ENCODE assay signal across 8 cellular contexts in the genomic region with DNA sequence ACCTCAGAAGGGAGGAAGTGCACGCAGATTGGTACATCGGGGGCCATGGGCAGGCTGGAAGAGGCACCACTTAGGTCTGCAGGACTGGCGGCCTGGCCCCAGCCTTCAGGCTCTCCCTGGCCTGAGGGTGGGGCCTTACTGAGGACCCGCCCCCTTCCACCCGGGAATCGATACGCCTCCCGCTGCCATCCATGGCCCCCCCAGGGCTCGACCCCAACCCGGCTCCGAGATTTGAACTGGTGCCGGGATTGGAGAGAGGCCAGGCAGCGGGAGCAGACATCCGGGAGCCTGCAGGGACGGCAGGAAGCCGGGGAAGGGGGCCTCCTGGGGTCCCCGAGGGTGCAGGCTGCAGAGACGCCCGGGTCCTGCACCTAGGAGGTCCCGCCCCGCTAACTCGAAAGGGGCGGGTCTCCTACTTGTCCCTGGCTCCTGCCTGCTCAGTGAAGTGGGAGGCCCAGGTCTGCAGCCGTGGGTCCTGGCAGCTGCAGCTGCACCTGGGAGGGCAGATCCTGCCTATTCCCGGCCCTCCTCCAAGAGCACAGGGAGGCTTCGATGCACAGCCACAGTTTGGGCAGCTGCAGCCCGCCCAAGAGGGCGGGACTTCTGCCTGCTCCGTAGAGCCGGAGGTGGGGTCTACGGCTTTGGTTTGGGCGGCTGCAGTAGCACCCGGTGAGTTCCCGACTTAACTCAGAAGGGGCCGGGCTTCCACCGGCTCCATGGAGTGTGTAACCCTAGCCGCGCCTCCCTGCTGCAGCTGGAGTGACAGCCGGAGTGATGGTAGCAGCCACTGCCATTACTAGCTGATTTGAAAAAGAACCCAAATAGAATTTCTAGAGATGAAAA. TPM values are rescaled to one million over a fixed set of nuclear protein-coding genes. Genes with fewer than 3 reads are reported as not detected.
DNase-seq lines count a peak whose midpoint lies in the region; ATAC-seq and TF ChIP-seq lines count a peak whose summit lies in the region.

No MANE protein-coding gene starts in this region.

- H3K4me1 ChIP-seq in Peyer's patch: peaks cover 0 to 9% (median 2%) of the 10 kb centered on the region in 4 donors
- H3K4me1 ChIP-seq in subcutaneous abdominal adipose tissue (ENCODE audit: control insufficient read depth in 5 of 5, insufficient read depth in 5 of 5, low read length in 5 of 5): peaks cover 0 to 14% (median 12%) of the 10 kb centered on the region in 5 donors

- TF ChIP-seq CTCF in Peyer's patch (IDR thresholded peaks at IDR 0.05) (no peak), nephron (IDR thresholded peaks at IDR 0.05; ENCODE audit: unreplicated experiment in 3 of 3) (no peak)

- H3K9me3 Mint-ChIP-seq in nephron: peaks cover 3% of the 10 kb centered on the region

- DNase-seq in DMS79 (lab: John Stamatoyannopoulos, UW) (peak; percentile 96), Peyer's patch (peak; percentile 68 to 87 (median 78)), fibroblast of the conjunctiva (ENCODE audit: low read depth) (peak; percentile 70)
- peak; percentile 82 for DNase-seq in Jurkat, Clone E6-1 (ENCODE audit: low read depth, low spot score)
- DNase-seq in activated T-helper 1 cell treated with anti-CD3 and anti-CD28 coated beads, Interleukin-2, amount 50 U/mL, for 16 hours (ENCODE audit: low read depth in 1 of 2, low spot score in 1 of 2): peak; percentile 20 to 34

- peak overlapping the region; percentile 67 for H3K4me3 ChIP-seq in Jurkat, Clone E6-1 (ENCODE audit: low read length)
- H3K4me3 ChIP-seq in Peyer's patch (peak overlapping the region; percentile 49 to 76 (median 70)), subcutaneous abdominal adipose tissue (ENCODE audit: low read depth in 1 of 5, low read length in 5 of 5) (peak overlapping the region; percentile 45 to 87 (median 77))

- H3K27me3 Mint-ChIP-seq in nephron (ENCODE audit: low read depth): no peaks in the 10 kb centered on the region

- H3K36me3 Mint-ChIP-seq in nephron (ENCODE audit: low read depth): no peaks in the 10 kb centered on the region

- H3K27ac ChIP-seq in Peyer's patch (peak overlapping the region in 3 of 4 donors; percentile 5 to 75 (median 47)), subcutaneous abdominal adipose tissue (ENCODE audit: low read depth, low read length) (no peak overlapping the region)

- H3K4me3 Mint-ChIP-seq in nephron: peak overlapping the region; percentile 85 to 88 (median 85)

- H3K4me1 Mint-ChIP-seq in nephron: peaks cover 23% of the 10 kb centered on the region

- H3K27me3 ChIP-seq in Peyer's patch (no peaks in the 10 kb centered on the region), subcutaneous abdominal adipose tissue (ENCODE audit: control insufficient read depth in 5 of 5, insufficient read depth in 4 of 5, low read length in 5 of 5) (no peaks in the 10 kb centered on the region)

- H3K36me3 ChIP-seq in Peyer's patch (no peaks in the 10 kb centered on the region), subcutaneous abdominal adipose tissue (ENCODE audit: control insufficient read depth in 5 of 5, insufficient read depth in 5 of 5, low read length in 5 of 5) (no peaks in the 10 kb centered on the region)

- peak overlapping the region; percentile 82 to 97 (median 87) for H3K27ac Mint-ChIP-seq in nephron

- peak in 1 of 2 donors; percentile 32 for TF ChIP-seq POLR2A in Peyer's patch (IDR thresholded peaks at IDR 0.05)

- no peaks in the 10 kb centered on the region for H3K9me3 ChIP-seq in Peyer's patch
- H3K9me3 ChIP-seq in subcutaneous abdominal adipose tissue (ENCODE audit: control insufficient read depth in 5 of 5, low read length in 5 of 5): no peaks in the 10 kb centered on the region

- peak overlapping the region in 4 of 5 donors; percentile 32 to 77 (median 46) for H3K9ac ChIP-seq in subcutaneous abdominal adipose tissue (ENCODE audit: low read length in 5 of 5)

- ATAC-seq in GM21737 (IDR thresholded peaks at IDR 0.05; ENCODE audit: unreplicated experiment): peak; percentile 94

RNA-seq across cellular contexts. Expression of a gene that starts 35.2 kb away (rescaled TPM):
- polyA plus RNA-seq in Jurkat, Clone E6-1 (2012; ENCODE audit: insufficient read depth, insufficient read length): 10.8 TPM
- total RNA-seq in Peyer's patch: 10 to 100 TPM; 12.4 to 23.3 (median 19.0) TPM

RNA-seq across cellular contexts. Expression of a gene that starts 35.6 kb away (rescaled TPM):
- polyA plus RNA-seq in Jurkat, Clone E6-1 (2012; ENCODE audit: insufficient read depth, insufficient read length): not detected
- under 1 TPM in 1 of 4 donors, not detected in 3; 0.53 TPM for total RNA-seq in Peyer's patch

RNA-seq across cellular contexts. Expression of a gene that starts 52.4 kb away (rescaled TPM):
- polyA plus RNA-seq in Jurkat, Clone E6-1 (2012; ENCODE audit: insufficient read depth, insufficient read length): 4.7 TPM
- 10 to 100 TPM; 36.6 to 78.4 (median 49.2) TPM for total RNA-seq in Peyer's patch

Comparison
In these comparisons a context has a peak if more than half of its experiments do, and no peak if none do; other contexts are left out.
1. DNase-seq: peak in every context shown above with its lines; median percentile 96 in DMS79; 82 in Jurkat, Clone E6-1; 78 in Peyer's patch; 70 in fibroblast of the conjunctiva; 27 in activated T-helper 1 cell treated with anti-CD3 and anti-CD28 coated beads, Interleukin-2, amount 50 U/mL, for 16 hours.